In genomic region chr2:121771976-121772742, GRCh38 we compare ENCODE assay signal across 14 cellular contexts. TPM values are rescaled to one million over a fixed set of nuclear protein-coding genes. Genes with fewer than 3 reads are reported as not detected.
A peak's percentile ranks its signal among the peaks of the same experiment; 100 is the strongest.
DNase-seq lines count a peak whose midpoint lies in the region; TF ChIP-seq lines count a peak whose summit lies in the region.
"Had no signal": no experiment of that assay in that cellular context is flagged by ENCODE, and none has a peak within 500 bp of the region (broad histone marks: within the 10 kb centered on the region; RNA-seq: fewer than 3 reads in every experiment).

No MANE protein-coding gene starts in this region.

- no peak overlapping the region for H3K4me3 Mint-ChIP-seq in neural progenitor cell
- H3K4me3 Mint-ChIP-seq: activated CD8-positive, alpha-beta T cell treated with anti-CD3 and anti-CD28 coated beads, Interleukin-2, amount 10 ng/mL, durations not matched to agents 7 days and 5 days had no signal

- H4K20me1 ChIP-seq in neural progenitor cell (ENCODE audit: low read depth) = no peaks in the 10 kb centered on the region

- no peak overlapping the region for H3K9ac ChIP-seq in neural progenitor cell

- H3K27me3 ChIP-seq in neural progenitor cell = no peaks in the 10 kb centered on the region
- H3K27me3 ChIP-seq in esophagus muscularis mucosa = no peaks in the 10 kb centered on the region
- H3K27me3 ChIP-seq: hepatocyte had no signal

- no peaks in the 10 kb centered on the region for H3K27me3 Mint-ChIP-seq in neural progenitor cell (ENCODE audit: insufficient read depth, low read depth)

- TF ChIP-seq POLR2A in esophagus muscularis mucosa (IDR thresholded peaks at IDR 0.05; ENCODE audit: low read depth) = no peak

- DNase-seq in DMS53 (lab: John Stamatoyannopoulos, UW) (peak; percentile 72), NCI-H2196 (lab: John Stamatoyannopoulos, UW; ENCODE audit: unreplicated experiment) (peak; percentile 70), dermis blood vessel endothelial cell (peak; percentile 83), neural progenitor cell (ENCODE audit: low spot score) (no peak), esophagus muscularis mucosa (ENCODE audit: extremely low spot score) (no peak), nucleus accumbens (lab: John Stamatoyannopoulos, UW) (no peak), NOMO-1 treated with dmso at 0.1 percent for 144 hours (lab: John Stamatoyannopoulos, UW; ENCODE audit: unreplicated experiment) (no peak)
- no peak for DNase-seq in activated CD8-positive, alpha-beta memory T cell treated with anti-CD3 and anti-CD28 coated beads for 24 hours
- DNase-seq: activated CD8-positive, alpha-beta T cell treated with anti-CD3 and anti-CD28 coated beads, Interleukin-2, amount 10 ng/mL, durations not matched to agents 7 days and 5 days; mesendoderm had no signal

- no peak overlapping the region for H3K4me2 ChIP-seq in neural progenitor cell
- H3K4me2 ChIP-seq: hepatocyte had no signal

- no peaks in the 10 kb centered on the region for H3K36me3 ChIP-seq in neural progenitor cell
- peaks cover 6 to 43% (median 26%) of the 10 kb centered on the region in 4 donors for H3K36me3 ChIP-seq in esophagus muscularis mucosa

- peaks cover 13% of the 10 kb centered on the region for H3F3A ChIP-seq in neural progenitor cell (ENCODE audit: low read depth)

- intact Hi-C loops in esophagus muscularis mucosa (cut with DNase I) = no loop called here

- no peaks in the 10 kb centered on the region for H3K9me3 Mint-ChIP-seq in neural progenitor cell
- H3K9me3 Mint-ChIP-seq: activated naive CD4-positive, alpha-beta T cell treated with anti-CD3 and anti-CD28 coated beads, Interleukin-2, amount 50 U/mL, for 72 hours had no signal

- no peak for TF ChIP-seq EP300 in esophagus muscularis mucosa (IDR thresholded peaks at IDR 0.05)

- H3K9me3 ChIP-seq in neural progenitor cell (ENCODE audit: low read depth) (no peaks in the 10 kb centered on the region), esophagus muscularis mucosa (no peaks in the 10 kb centered on the region)

- TF ChIP-seq CTCF in neural progenitor cell (IDR thresholded peaks at IDR 0.05) (no peak), esophagus muscularis mucosa (IDR thresholded peaks at IDR 0.05) (no peak)

- H3K27ac Mint-ChIP-seq in neural progenitor cell = peak overlapping the region; percentile 24
- H3K27ac Mint-ChIP-seq: activated CD8-positive, alpha-beta T cell treated with anti-CD3 and anti-CD28 coated beads, Interleukin-2, amount 10 ng/mL, durations not matched to agents 7 days and 5 days had no signal

- H3K4me3 ChIP-seq in neural progenitor cell (no peak overlapping the region), esophagus muscularis mucosa (no peak overlapping the region)
- H3K4me3 ChIP-seq: coronary artery, hepatocyte, skin epidermis had no signal

- peaks cover 5% of the 10 kb centered on the region for H3K4me1 ChIP-seq in neural progenitor cell
- H3K4me1 ChIP-seq in esophagus muscularis mucosa = peaks cover 0 to under 1% (median 0%) of the 10 kb centered on the region in 4 donors

- H3K36me3 Mint-ChIP-seq in neural progenitor cell = peaks cover 6% of the 10 kb centered on the region
- H3K36me3 Mint-ChIP-seq: activated naive CD4-positive, alpha-beta T cell treated with anti-CD3 and anti-CD28 coated beads, Interleukin-2, amount 50 U/mL, for 72 hours had no signal

- no peaks in the 10 kb centered on the region for H3K79me2 ChIP-seq in neural progenitor cell (ENCODE audit: low read depth)
- H3K79me2 ChIP-seq: hepatocyte had no signal

- H3K4me1 Mint-ChIP-seq in neural progenitor cell = peaks cover 21% of the 10 kb centered on the region

- H3K27ac ChIP-seq in neural progenitor cell (no peak overlapping the region), esophagus muscularis mucosa (replicated peaks in 1 of 4) (no peak overlapping the region)
- H3K27ac ChIP-seq: coronary artery, hepatocyte had no signal

- WGBS in esophagus muscularis mucosa = 52% methylated on average over 6 of the region's 6 CpGs

- H2AFZ ChIP-seq in neural progenitor cell (replicated peaks) = no peak overlapping the region
- H2AFZ ChIP-seq: hepatocyte had no signal

RNA-seq across cellular contexts. Expression of gene TSN, which starts 16.7 kb away (rescaled TPM):
- 105 and 115 TPM in 2 replicates for total RNA-seq in dermis blood vessel endothelial cell
- 64.9 and 86.9 TPM in 2 replicates for total RNA-seq in neural progenitor cell (ENCODE audit: low replicate concordance)
- total RNA-seq in esophagus muscularis mucosa = 10 to 100 TPM; 24.5 to 33.6 (median 26.3) TPM

RNA-seq across cellular contexts. Expression of gene NIFK, which starts 35.5 kb away (rescaled TPM):
- total RNA-seq in dermis blood vessel endothelial cell (45.1 and 75.9 TPM in 2 replicates), neural progenitor cell (ENCODE audit: low replicate concordance) (39.3 and 126 TPM in 2 replicates), esophagus muscularis mucosa (10 to 100 TPM; 19.8 to 56.5 (median 28.5) TPM)

Comparison
In these comparisons a context has a peak if more than half of its experiments do, and no peak if none do; other contexts are left out.
1. DNase-seq: peak in DMS53 (single experiment), NCI-H2196 (single experiment) and dermis blood vessel endothelial cell (single experiment); none in neural progenitor cell (single experiment), esophagus muscularis mucosa (single experiment), activated CD8-positive, alpha-beta memory T cell treated with anti-CD3 and anti-CD28 coated beads for 24 hours (single experiment), nucleus accumbens (0 of 56) and NOMO-1 treated with dmso at 0.1 percent for 144 hours (single experiment).